ENCODE assay signal across 26 cellular contexts in the genomic region with DNA sequence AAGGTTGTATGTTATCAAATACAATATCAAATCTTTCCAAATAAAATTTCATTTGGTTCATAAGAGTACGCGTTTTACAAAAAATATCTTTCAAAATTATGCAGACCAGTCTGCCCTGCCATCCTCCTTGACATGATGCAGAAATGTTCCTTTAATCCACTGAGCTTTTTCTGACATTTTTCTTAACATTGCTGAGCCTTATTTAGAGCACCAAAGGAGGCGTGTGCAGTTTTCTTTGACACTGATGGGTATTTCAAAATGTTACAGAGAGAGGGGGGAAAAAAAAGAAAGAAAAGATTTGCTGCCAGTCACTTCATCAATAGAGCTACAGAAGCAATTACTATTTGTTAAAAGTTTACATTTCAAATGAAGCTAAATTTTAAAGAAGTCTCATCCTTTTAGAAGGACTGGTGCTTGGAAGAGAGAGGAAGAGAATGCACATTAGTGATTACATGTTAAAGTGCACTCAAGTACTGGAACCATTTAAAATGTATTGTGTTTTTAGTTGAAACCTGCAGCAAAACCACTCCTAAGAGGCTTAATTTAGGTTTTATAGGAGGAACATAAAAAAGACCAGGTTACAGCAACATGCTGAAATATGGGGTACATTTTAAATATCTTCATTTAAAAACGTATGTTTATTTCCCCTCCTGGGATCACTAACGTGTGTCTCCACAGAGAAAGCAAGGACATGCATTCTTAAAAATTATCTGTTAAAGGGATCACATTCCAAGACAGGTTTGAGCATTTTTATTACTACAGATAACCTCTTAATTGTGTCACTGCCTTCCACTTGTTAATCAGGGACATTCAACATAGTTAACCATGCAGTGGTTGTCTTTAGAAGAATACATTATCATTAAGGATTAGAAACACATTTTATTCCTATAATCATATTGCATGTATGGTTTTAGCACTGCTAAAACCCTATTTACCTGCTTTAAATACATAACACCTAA.
DNase-seq lines count a peak whose midpoint lies in the region; ATAC-seq and TF ChIP-seq lines count a peak whose summit lies in the region.
"Had no signal": no experiment of that assay in that cellular context is flagged by ENCODE, and none has a peak within 500 bp of the region (broad histone marks: within the 10 kb centered on the region; RNA-seq: fewer than 3 reads in every experiment).

No MANE protein-coding gene starts in this region.

- no peak overlapping the region for H3K9ac ChIP-seq in rectal smooth muscle tissue (ENCODE audit: low read length)

- TF ChIP-seq POLR2A in breast epithelium (IDR thresholded peaks at IDR 0.05): no peak

- peak overlapping the region; percentile 33 for H3K4me3 ChIP-seq in lower lobe of right lung
- peak overlapping the region; percentile 48 for H3K4me3 ChIP-seq in rectal smooth muscle tissue (ENCODE audit: low read length)
- peak overlapping the region in 1 of 3 donors; percentile 35 for H3K4me3 ChIP-seq in breast epithelium
- no peak overlapping the region for H3K4me3 ChIP-seq in brain microvascular endothelial cell (ENCODE audit: low read depth, low read length)
- H3K4me3 ChIP-seq: body of pancreas, gastrocnemius medialis, HAP-1, right atrium auricular region, SJSA1, thoracic aorta had no signal

- H3K4me1 ChIP-seq in lower lobe of right lung: no peaks in the 10 kb centered on the region
- peaks cover 20% of the 10 kb centered on the region for H3K4me1 ChIP-seq in rectal smooth muscle tissue (ENCODE audit: control insufficient read depth, insufficient read depth, low read length)
- H3K4me1 ChIP-seq in breast epithelium: no peaks in the 10 kb centered on the region
- H3K4me1 ChIP-seq: gastrocnemius medialis, right atrium auricular region, SJSA1 had no signal

- ATAC-seq in lower lobe of right lung (no peak), GM19455 (IDR thresholded peaks at IDR 0.05; ENCODE audit: unreplicated experiment) (no peak)
- ATAC-seq: body of pancreas; gastrocnemius medialis; stimulated activated naive B cell treated with anti-CD40 and anti-IgM and Interleukin-4, amounts not matched to agents 10 μg/mL and 1 μg/mL and 100 μg/mL, for 72 hours had no signal

- H3K27ac ChIP-seq in lower lobe of right lung (peak overlapping the region; percentile 19), rectal smooth muscle tissue (ENCODE audit: low read depth, low read length) (peak overlapping the region; percentile 91), breast epithelium (peak overlapping the region in 1 of 2 donors; percentile 0), brain microvascular endothelial cell (no peak overlapping the region)
- H3K27ac ChIP-seq: body of pancreas, gastrocnemius medialis, right atrium auricular region, SJSA1, thoracic aorta had no signal

- no peaks in the 10 kb centered on the region for H3K9me3 ChIP-seq in lower lobe of right lung
- no peaks in the 10 kb centered on the region for H3K9me3 ChIP-seq in breast epithelium
- H3K9me3 ChIP-seq: body of pancreas, gastrocnemius medialis, HAP-1, right atrium auricular region, SJSA1, thoracic aorta had no signal

- no peaks in the 10 kb centered on the region for H3K36me3 ChIP-seq in lower lobe of right lung
- H3K36me3 ChIP-seq in rectal smooth muscle tissue (ENCODE audit: control insufficient read depth, insufficient read depth, low read length): no peaks in the 10 kb centered on the region
- H3K36me3 ChIP-seq in breast epithelium: no peaks in the 10 kb centered on the region
- no peaks in the 10 kb centered on the region for H3K36me3 ChIP-seq in brain microvascular endothelial cell (replicated peaks)
- H3K36me3 ChIP-seq: gastrocnemius medialis, HAP-1, right atrium auricular region, SJSA1, thoracic aorta had no signal

- in situ Hi-C loops in brain microvascular endothelial cell (cut with HindIII; ENCODE audit: low pct_ligation_motif_present, low sequenced_read_pairs): no loop called here

- intact Hi-C loops in lower lobe of right lung (cut with DNase I) (no loop called here), breast epithelium (cut with DNase I; ENCODE audit: low total_unique reads) (no loop called here)

- no peak for TF ChIP-seq CTCF in lower lobe of right lung (IDR thresholded peaks at IDR 0.05)
- TF ChIP-seq CTCF in breast epithelium (IDR thresholded peaks at IDR 0.05): no peak
- no peak for TF ChIP-seq CTCF in brain microvascular endothelial cell (IDR thresholded peaks at IDR 0.05; ENCODE audit: low read depth, low read length, missing control alignments)

- no peaks in the 10 kb centered on the region for H3K27me3 ChIP-seq in lower lobe of right lung (ENCODE audit: low read depth)
- no peaks in the 10 kb centered on the region for H3K27me3 ChIP-seq in rectal smooth muscle tissue (ENCODE audit: control insufficient read depth, insufficient read depth, low read length)
- no peaks in the 10 kb centered on the region for H3K27me3 ChIP-seq in breast epithelium
- H3K27me3 ChIP-seq in brain microvascular endothelial cell (replicated peaks): no peaks in the 10 kb centered on the region
- H3K27me3 ChIP-seq: body of pancreas, right atrium auricular region, SJSA1 had no signal

- DNase-seq in NCI-H2227 treated with DMSO at 0.1 percent for 48 hours (lab: John Stamatoyannopoulos, UW) (peak; percentile 26), NCI-H2227 (lab: John Stamatoyannopoulos, UW; ENCODE audit: unreplicated experiment) (no peak), lower lobe of right lung (no peak), breast epithelium (ENCODE audit: low spot score in 2 of 2) (no peak), brain microvascular endothelial cell (no peak)
- DNase-seq in activated CD4-positive, alpha-beta T cell treated with anti-CD3 and anti-CD28 coated beads, Interleukin-2, amount 50 U/mL, for 4 hours: no peak
- DNase-seq: 8988T; activated CD4-positive, alpha-beta T cell treated with anti-CD3 and anti-CD28 coated beads for 1 hour; activated effector memory CD4-positive, alpha-beta T cell treated with anti-CD3 and anti-CD28 coated beads, Interleukin-2, amount 50 U/mL, for 16 hours; AML-193; body of pancreas; CD4-positive, alpha-beta memory T cell; effector memory CD4-positive, alpha-beta T cell; erythroblast; gastrocnemius medialis; islet precursor cell; Karpas-422; NCI-H1694 treated with DMSO at 0.1 percent for 48 hours; stimulated activated CD4-positive, alpha-beta T cell treated with anti-CD3 and anti-CD28 coated beads, Interleukin-4, amount 100 ng/mL, for 1 hour; stimulated activated naive B cell treated with anti-CD40 and anti-IgM and Interleukin-4, amounts not matched to agents 10 μg/mL and 1 μg/mL and 100 μg/mL, for 72 hours had no signal
